In the genomic region with DNA sequence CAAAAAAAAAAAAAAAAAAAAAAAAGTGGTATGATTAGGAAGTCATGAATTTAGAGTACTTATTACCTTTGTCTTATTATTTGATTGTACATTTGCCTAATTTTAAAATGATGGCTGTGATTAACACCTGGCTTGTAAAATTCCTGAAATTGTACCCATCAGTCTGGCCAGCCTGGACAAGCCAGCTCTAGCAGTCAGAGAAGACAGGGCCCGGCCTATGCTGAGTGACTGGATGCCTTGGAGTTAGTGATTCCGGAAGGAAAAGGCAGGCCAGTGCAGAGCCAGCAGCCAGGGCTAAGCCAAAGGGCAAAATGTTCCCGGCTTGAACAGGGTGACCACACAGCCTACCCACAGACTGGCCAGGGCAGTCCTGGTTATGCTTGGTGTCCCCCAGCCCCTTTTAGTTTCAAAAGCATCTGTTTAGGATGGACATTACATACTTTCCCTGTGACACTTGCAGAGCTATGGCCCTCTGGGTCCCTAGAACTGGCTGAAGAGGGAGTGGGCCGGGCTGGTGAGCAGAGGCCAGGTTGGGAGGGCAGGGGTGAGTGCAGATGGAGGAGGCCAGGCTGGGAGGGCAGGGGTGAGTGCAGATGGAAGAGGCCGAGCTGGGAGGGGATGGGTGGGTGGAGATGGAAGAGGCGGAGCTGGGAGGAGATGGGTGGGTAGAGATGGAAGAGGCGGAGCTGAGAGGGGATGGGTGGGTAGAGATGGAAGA, we compare ENCODE assay signal across 20 cellular contexts.
DNase-seq lines count a peak whose midpoint lies in the region; ATAC-seq, FAIRE-seq and TF ChIP-seq lines count a peak whose summit lies in the region.
"Had no signal": no experiment of that assay in that cellular context is flagged by ENCODE, and none has a peak within 500 bp of the region (broad histone marks: within the 10 kb centered on the region; RNA-seq: fewer than 3 reads in every experiment).

No MANE protein-coding gene starts in this region.

- no TSS peak for BruUV-seq in HCT116 (replicated peaks; lab: Mats Ljungman, UMichigan)
- BruUV-seq in K562 (replicated peaks; lab: Mats Ljungman, UMichigan), result TSS peak; percentile 33

- no peaks in the 10 kb centered on the region for H3K9me2 ChIP-seq in HCT116 (ENCODE audit: insufficient read depth)

- H3K36me3 Mint-ChIP-seq in activated CD4-positive, alpha-beta T cell treated with anti-CD3 and anti-CD28 coated beads, Interleukin-2, amount 10 ng/mL, durations not matched to agents 7 days and 5 days (ENCODE audit: low read depth), result no peaks in the 10 kb centered on the region
- H3K36me3 Mint-ChIP-seq in activated CD8-positive, alpha-beta memory T cell treated with anti-CD3 and anti-CD28 coated beads, Interleukin-2, amount 10 ng/mL, durations not matched to agents 7 days and 5 days, result no peaks in the 10 kb centered on the region

- H4K20me1 ChIP-seq in HCT116 (ENCODE audit: insufficient read depth) (no peaks in the 10 kb centered on the region), K562 (replicated peaks; ENCODE audit: control insufficient read depth, insufficient read depth, low read length) (peaks cover 8% of the 10 kb centered on the region)

- H3K4me3 Mint-ChIP-seq in activated CD4-positive, alpha-beta T cell treated with anti-CD3 and anti-CD28 coated beads, Interleukin-2, amount 10 ng/mL, durations not matched to agents 7 days and 5 days, result no peak overlapping the region
- no peak overlapping the region for H3K4me3 Mint-ChIP-seq in activated CD8-positive, alpha-beta memory T cell treated with anti-CD3 and anti-CD28 coated beads, Interleukin-2, amount 10 ng/mL, durations not matched to agents 7 days and 5 days
- H3K4me3 Mint-ChIP-seq: B cell had no signal

- H3K27me3 ChIP-seq in HCT116 (ENCODE audit: insufficient read depth, low read length) (no peaks in the 10 kb centered on the region), K562 (ENCODE audit: control insufficient read depth in 2 of 2, insufficient read depth in 2 of 2, low read length in 2 of 2) (no peaks in the 10 kb centered on the region), neuronal stem cell (ENCODE audit: control insufficient read depth in 3 of 3, insufficient read depth in 3 of 3, low read depth in 1 of 3, low read length in 3 of 3) (no peaks in the 10 kb centered on the region), right lobe of liver (no peaks in the 10 kb centered on the region)
- H3K27me3 ChIP-seq: SJSA1 had no signal

- no peak for ATAC-seq in HCT116
- ATAC-seq in K562, result no peak
- peak; percentile 64 for ATAC-seq in esophagus mucosa
- ATAC-seq in activated CD8-positive, alpha-beta memory T cell treated with anti-CD3 and anti-CD28 coated beads, Interleukin-2, amount 10 ng/mL, durations not matched to agents 7 days and 5 days, result no peak
- ATAC-seq in right lobe of liver, result no peak

- intact Hi-C loops in HCT116 (cut with micrococcal nuclease) (no loop called here), K562 (cut with micrococcal nuclease) (no loop called here), right lobe of liver (cut with DNase I) (no loop called here)

- TF ChIP-seq CTCF in HCT116 (IDR thresholded peaks at IDR 0.05 in 2 of 3, conservative IDR thresholded peaks at IDR 0.05 in 1 of 3; ENCODE audit: borderline replicate concordance in 1 of 3, insufficient read depth in 1 of 3, low read depth in 2 of 3, low read length in 2 of 3) (no peak), K562 (IDR thresholded peaks at IDR 0.05 in 2 of 3, conservative IDR thresholded peaks at IDR 0.05 in 1 of 3; ENCODE audit: insufficient read depth in 2 of 3, low read depth in 1 of 3, low read length in 3 of 3) (no peak), right lobe of liver (IDR thresholded peaks at IDR 0.05) (no peak)

- no peak for DNase-seq in HCT116 (ENCODE audit: low read depth, low spot score)
- DNase-seq in K562 (ENCODE audit: extremely low read depth in 1 of 4, low spot score in 3 of 4), result peak in 1 of 4 experiments; percentile 43
- DNase-seq in neuronal stem cell (ENCODE audit: low spot score), result no peak
- DNase-seq in activated CD4-positive, alpha-beta T cell treated with anti-CD3 and anti-CD28 coated beads, Interleukin-2, amount 10 ng/mL, durations not matched to agents 7 days and 5 days, result no peak
- DNase-seq in activated CD8-positive, alpha-beta memory T cell treated with anti-CD3 and anti-CD28 coated beads, Interleukin-2, amount 10 ng/mL, durations not matched to agents 7 days and 5 days, result no peak
- DNase-seq in right lobe of liver, result no peak
- DNase-seq in GM19240 (ENCODE audit: insufficient read length, low spot score), result no peak
- DNase-seq: COR-L47, DMS 273 treated with DMSO at 0.1 percent for 48 hours, GDM1, GM23248, KBM-7, NCI-H187, NCI-H2227 treated with DMSO at 0.1 percent for 48 hours, NCI-H524 treated with DMSO at 0.1 percent for 48 hours, RPMI8226 had no signal

- no peaks in the 10 kb centered on the region for H3K79me1 ChIP-seq in neuronal stem cell (ENCODE audit: low read depth, low read length)

- H3K23ac ChIP-seq in neuronal stem cell (ENCODE audit: low read depth, low read length, poor library complexity), result no peak overlapping the region

- H3K18ac ChIP-seq in neuronal stem cell (ENCODE audit: low read length), result peak overlapping the region; percentile 60

- no peaks in the 10 kb centered on the region for H3K9me3 Mint-ChIP-seq in activated CD4-positive, alpha-beta T cell treated with anti-CD3 and anti-CD28 coated beads, Interleukin-2, amount 10 ng/mL, durations not matched to agents 7 days and 5 days
- no peaks in the 10 kb centered on the region for H3K9me3 Mint-ChIP-seq in activated CD8-positive, alpha-beta memory T cell treated with anti-CD3 and anti-CD28 coated beads, Interleukin-2, amount 10 ng/mL, durations not matched to agents 7 days and 5 days (ENCODE audit: low read depth)

- TF ChIP-seq EP300 in K562 (IDR thresholded peaks at IDR 0.05; ENCODE audit: low read length), result no peak

- peaks cover 35 to 80% of the 10 kb centered on the region in 2 experiments for H3K4me1 ChIP-seq in HCT116 (ENCODE audit: control insufficient read depth in 1 of 2, insufficient read depth in 2 of 2, low read length in 2 of 2)
- peaks cover 8 to 37% of the 10 kb centered on the region in 2 experiments; a peak in 4 of 5 replicates for H3K4me1 ChIP-seq in K562 (replicated peaks in 1 of 2; ENCODE audit: control insufficient read depth in 2 of 2, insufficient read depth in 2 of 2, low read length in 2 of 2)
- H3K4me1 ChIP-seq in neuronal stem cell (ENCODE audit: control insufficient read depth in 2 of 2, insufficient read depth in 1 of 2, low read depth in 1 of 2, low read length in 2 of 2), result no peaks in the 10 kb centered on the region
- H3K4me1 ChIP-seq in right lobe of liver, result no peaks in the 10 kb centered on the region
- H3K4me1 ChIP-seq: HAP-1 had no signal

- H4K91ac ChIP-seq in neuronal stem cell (ENCODE audit: low read depth, low read length, poor library complexity), result no peak overlapping the region

- no peak overlapping the region for H3K27ac Mint-ChIP-seq in activated CD4-positive, alpha-beta T cell treated with anti-CD3 and anti-CD28 coated beads, Interleukin-2, amount 10 ng/mL, durations not matched to agents 7 days and 5 days
- H3K27ac Mint-ChIP-seq in activated CD8-positive, alpha-beta memory T cell treated with anti-CD3 and anti-CD28 coated beads, Interleukin-2, amount 10 ng/mL, durations not matched to agents 7 days and 5 days, result no peak overlapping the region
- H3K27ac Mint-ChIP-seq: B cell had no signal

- peaks cover 5% of the 10 kb centered on the region for H3K4me1 Mint-ChIP-seq in activated CD4-positive, alpha-beta T cell treated with anti-CD3 and anti-CD28 coated beads, Interleukin-2, amount 10 ng/mL, durations not matched to agents 7 days and 5 days
- H3K4me1 Mint-ChIP-seq in activated CD8-positive, alpha-beta memory T cell treated with anti-CD3 and anti-CD28 coated beads, Interleukin-2, amount 10 ng/mL, durations not matched to agents 7 days and 5 days, result peaks cover 17% of the 10 kb centered on the region
- H3K4me1 Mint-ChIP-seq: B cell had no signal

- H3K27ac ChIP-seq in HCT116 (ENCODE audit: low read depth, low read length) (no peak overlapping the region), K562 (ENCODE audit: extremely low read depth, low read depth, low read length) (no peak overlapping the region), neuronal stem cell (replicated peaks; ENCODE audit: low read length) (no peak overlapping the region), right lobe of liver (no peak overlapping the region)
- H3K27ac ChIP-seq: GM23248, SJSA1 had no signal

- H2AFZ ChIP-seq in HCT116 (ENCODE audit: low read depth, low read length, poor library complexity, severe bottlenecking), result no peak overlapping the region
- no peak overlapping the region for H2AFZ ChIP-seq in K562 (ENCODE audit: low read depth, low read length)
- H2AFZ ChIP-seq in neuronal stem cell (ENCODE audit: low read length), result no peak overlapping the region
- H2AFZ ChIP-seq: GM23248 had no signal

- H3K36me3 ChIP-seq in HCT116 (ENCODE audit: control insufficient read depth in 1 of 2, insufficient read depth in 2 of 2, low read length in 2 of 2) (no peaks in the 10 kb centered on the region), K562 (ENCODE audit: control insufficient read depth, insufficient read depth, low read length) (peaks cover 53% of the 10 kb centered on the region), neuronal stem cell (replicated peaks in 1 of 2; ENCODE audit: control insufficient read depth in 2 of 2, insufficient read depth in 2 of 2, low read length in 2 of 2) (no peaks in the 10 kb centered on the region), right lobe of liver (no peaks in the 10 kb centered on the region)
- H3K36me3 ChIP-seq: HAP-1, SJSA1 had no signal

- H3K9ac ChIP-seq in HCT116 (ENCODE audit: low read length) (peak overlapping the region; percentile 32), K562 (ENCODE audit: insufficient read depth in 1 of 2, low read depth in 2 of 2, low read length in 2 of 2) (no peak overlapping the region), neuronal stem cell (ENCODE audit: low read depth, low read length, poor library complexity) (no peak overlapping the region)
- H3K9ac ChIP-seq: GM23248 had no signal

- no peaks in the 10 kb centered on the region for H3K27me3 Mint-ChIP-seq in activated CD4-positive, alpha-beta T cell treated with anti-CD3 and anti-CD28 coated beads, Interleukin-2, amount 10 ng/mL, durations not matched to agents 7 days and 5 days
- no peaks in the 10 kb centered on the region for H3K27me3 Mint-ChIP-seq in activated CD8-positive, alpha-beta memory T cell treated with anti-CD3 and anti-CD28 coated beads, Interleukin-2, amount 10 ng/mL, durations not matched to agents 7 days and 5 days
- H3K27me3 Mint-ChIP-seq: B cell had no signal

- H2BK120ac ChIP-seq in neuronal stem cell (ENCODE audit: low read depth, low read length), result no peak overlapping the region

- no peak overlapping the region for H3K4ac ChIP-seq in neuronal stem cell (ENCODE audit: low read length)

- peaks cover 3% of the 10 kb centered on the region for H3K9me1 ChIP-seq in K562 (ENCODE audit: control insufficient read depth, insufficient read depth, low read length)

- H2BK15ac ChIP-seq in neuronal stem cell (ENCODE audit: low read length), result peak overlapping the region; percentile 25

- CTCF ChIA-PET in HCT116 (lab: Charles Lee), result no interaction called here
- CTCF ChIA-PET in K562 (lab: Yijun Ruan, JAX; ENCODE audit: low intra/inter-chr PET ratio), result no interaction called here
- CTCF ChIA-PET in activated CD4-positive, alpha-beta T cell treated with anti-CD3 and anti-CD28 coated beads, Interleukin-2, amount 10 ng/mL, durations not matched to agents 7 days and 5 days (lab: Charles Lee), result interaction anchor here (1.0 kb wide), 1 partner anchor 9 kb away, joined by 4 read pairs; no protein-coding TSS in a partner anchor
- CTCF ChIA-PET in activated CD8-positive, alpha-beta memory T cell treated with anti-CD3 and anti-CD28 coated beads, Interleukin-2, amount 10 ng/mL, durations not matched to agents 7 days and 5 days (lab: Charles Lee), result no interaction called here

- TF ChIP-seq RAD21 in HCT116 (IDR thresholded peaks at IDR 0.05; ENCODE audit: low read depth) (no peak), K562 (CRISPR knock-in tag; conservative IDR thresholded peaks at IDR 0.05 in 1 of 2, IDR thresholded peaks at IDR 0.05 in 1 of 2) (no peak)

- no peak overlapping the region for H2BK5ac ChIP-seq in neuronal stem cell (ENCODE audit: low read length)

- no peak for TF ChIP-seq POLR2A in HCT116 (IDR thresholded peaks at IDR 0.05; ENCODE audit: borderline replicate concordance, extremely low read depth, insufficient read depth, insufficient read length)
- TF ChIP-seq POLR2A in K562 (conservative IDR thresholded peaks at IDR 0.05), result no peak
- TF ChIP-seq POLR2A in right lobe of liver (IDR thresholded peaks at IDR 0.05), result no peak

- H3K79me2 ChIP-seq in HCT116 (ENCODE audit: insufficient read depth, low read length), result no peaks in the 10 kb centered on the region
- peaks cover 95% of the 10 kb centered on the region for H3K79me2 ChIP-seq in K562 (ENCODE audit: control insufficient read depth, insufficient read depth, low read length)

- 71% methylated on average over 5 of the region's 7 CpGs for WGBS in K562 (ENCODE audit: insufficient coverage, low coverage, missing lambda C conversion rate)
- no CpG with 5 or more reads among the region's 7 CpGs for WGBS in neuronal stem cell (ENCODE audit: extremely low coverage in 2 of 2, insufficient read length in 2 of 2, insufficient replicate concordance in 1 of 2), 2 donors
- whole genome bisulfite sequencing in right lobe of liver (ENCODE audit: insufficient coverage, low coverage, low lambda C conversion rate, missing lambda C conversion rate), result 75% methylated on average over 4 of the region's 7 CpGs

- H4K8ac ChIP-seq in neuronal stem cell (ENCODE audit: low read depth, low read length), result no peak overlapping the region

- POLR2A ChIA-PET in HCT116 (lab: Charles Lee), result interaction anchor here (0.6 to 1.9 kb wide), 3 partner anchors 9 to 52 kb away, joined by 3 to 5 read pairs (median 4); no protein-coding TSS in a partner anchor
- POLR2A ChIA-PET in K562 (lab: Yijun Ruan, JAX), result interaction anchor here (0.7 to 2.0 kb wide), 3 partner anchors 10 to 219 kb away, joined by 4 to 8 read pairs (median 5); no protein-coding TSS in a partner anchor
- POLR2A ChIA-PET in activated CD4-positive, alpha-beta T cell treated with anti-CD3 and anti-CD28 coated beads, Interleukin-2, amount 10 ng/mL, durations not matched to agents 7 days and 5 days (lab: Charles Lee), result interaction anchor here (0.6 kb wide), 1 partner anchor 10 kb away, joined by 3 read pairs; no protein-coding TSS in a partner anchor

- no peak for FAIRE-seq in K562 (lab: Jason Lieb, UNC)

- H3K14ac ChIP-seq in neuronal stem cell (ENCODE audit: low read length), result no peak overlapping the region

- RAD21 ChIA-PET in HCT116 (lab: Charles Lee; ENCODE audit: low non-redundant PET in 1 of 2, low total read pairs in 2 of 2, uncharacterized antibody in 2 of 2, unreplicated experiment in 2 of 2), result no interaction called here

- in situ Hi-C loops in K562 (cut with MboI), result no loop called here

- no peaks in the 10 kb centered on the region for H3K9me3 ChIP-seq in HCT116 (ENCODE audit: control insufficient read depth in 1 of 2, insufficient read depth in 1 of 2, low read depth in 1 of 2, low read length in 2 of 2)
- H3K9me3 ChIP-seq in K562 (replicated peaks; ENCODE audit: control insufficient read depth, insufficient read depth, low read depth, low read length), result no peaks in the 10 kb centered on the region
- no peaks in the 10 kb centered on the region for H3K9me3 ChIP-seq in neuronal stem cell (replicated peaks in 1 of 2; ENCODE audit: control insufficient read depth in 2 of 2, insufficient read depth in 1 of 2, low read depth in 1 of 2, low read length in 2 of 2)
- H3K9me3 ChIP-seq in right lobe of liver, result no peaks in the 10 kb centered on the region
- H3K9me3 ChIP-seq: HAP-1, SJSA1 had no signal

- H2AK5ac ChIP-seq in neuronal stem cell (ENCODE audit: low read depth, low read length), result no peak overlapping the region

- H2BK12ac ChIP-seq in neuronal stem cell (ENCODE audit: low read length), result no peak overlapping the region

- H3K4me3 ChIP-seq in HCT116 (replicated peaks in 1 of 2; ENCODE audit: low read depth in 1 of 2, low read length in 2 of 2) (no peak overlapping the region), K562 (no peak overlapping the region), neuronal stem cell (ENCODE audit: low read length in 2 of 2) (no peak overlapping the region), right lobe of liver (no peak overlapping the region)
- H3K4me3 ChIP-seq: GM23248, HAP-1, SJSA1 had no signal

- H3K4me2 ChIP-seq in HCT116 (ENCODE audit: low read length) (no peak overlapping the region; the same call in 1 of the 2 replicates), K562 (ENCODE audit: insufficient read depth, low read length) (no peak overlapping the region), neuronal stem cell (ENCODE audit: insufficient read depth, low read length, poor library complexity, severe bottlenecking) (no peak overlapping the region)
